1 cellular context compared by ENCODE assay signal in the genomic region with DNA sequence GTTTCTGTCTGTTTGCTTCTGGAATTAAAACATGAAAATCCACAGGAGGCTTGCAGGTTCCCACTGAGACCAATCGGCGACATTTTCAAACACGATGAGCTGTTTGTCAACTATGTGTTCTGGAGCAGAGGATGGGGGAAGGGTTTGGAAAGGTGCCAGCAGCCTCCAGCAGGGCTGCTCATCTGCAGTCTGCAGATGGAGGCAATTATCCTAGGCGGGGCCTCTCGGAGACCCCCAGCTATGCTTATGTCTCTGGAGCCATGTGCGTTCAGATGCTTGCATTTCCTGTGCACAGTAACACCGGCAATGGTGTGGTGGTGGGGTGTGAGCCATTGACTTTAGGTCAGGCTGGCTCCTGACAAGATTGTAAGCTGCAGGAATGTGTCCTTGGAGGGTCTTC.
TF ChIP-seq lines count a peak whose summit lies in the region.

No MANE protein-coding gene starts in this region.

TF ChIP-seq in SK-N-SH, 30 proteins besides CTCF, POLR2A, EP300 and RAD21 (continued from another document):
- TF ChIP-seq, protein P1, sequence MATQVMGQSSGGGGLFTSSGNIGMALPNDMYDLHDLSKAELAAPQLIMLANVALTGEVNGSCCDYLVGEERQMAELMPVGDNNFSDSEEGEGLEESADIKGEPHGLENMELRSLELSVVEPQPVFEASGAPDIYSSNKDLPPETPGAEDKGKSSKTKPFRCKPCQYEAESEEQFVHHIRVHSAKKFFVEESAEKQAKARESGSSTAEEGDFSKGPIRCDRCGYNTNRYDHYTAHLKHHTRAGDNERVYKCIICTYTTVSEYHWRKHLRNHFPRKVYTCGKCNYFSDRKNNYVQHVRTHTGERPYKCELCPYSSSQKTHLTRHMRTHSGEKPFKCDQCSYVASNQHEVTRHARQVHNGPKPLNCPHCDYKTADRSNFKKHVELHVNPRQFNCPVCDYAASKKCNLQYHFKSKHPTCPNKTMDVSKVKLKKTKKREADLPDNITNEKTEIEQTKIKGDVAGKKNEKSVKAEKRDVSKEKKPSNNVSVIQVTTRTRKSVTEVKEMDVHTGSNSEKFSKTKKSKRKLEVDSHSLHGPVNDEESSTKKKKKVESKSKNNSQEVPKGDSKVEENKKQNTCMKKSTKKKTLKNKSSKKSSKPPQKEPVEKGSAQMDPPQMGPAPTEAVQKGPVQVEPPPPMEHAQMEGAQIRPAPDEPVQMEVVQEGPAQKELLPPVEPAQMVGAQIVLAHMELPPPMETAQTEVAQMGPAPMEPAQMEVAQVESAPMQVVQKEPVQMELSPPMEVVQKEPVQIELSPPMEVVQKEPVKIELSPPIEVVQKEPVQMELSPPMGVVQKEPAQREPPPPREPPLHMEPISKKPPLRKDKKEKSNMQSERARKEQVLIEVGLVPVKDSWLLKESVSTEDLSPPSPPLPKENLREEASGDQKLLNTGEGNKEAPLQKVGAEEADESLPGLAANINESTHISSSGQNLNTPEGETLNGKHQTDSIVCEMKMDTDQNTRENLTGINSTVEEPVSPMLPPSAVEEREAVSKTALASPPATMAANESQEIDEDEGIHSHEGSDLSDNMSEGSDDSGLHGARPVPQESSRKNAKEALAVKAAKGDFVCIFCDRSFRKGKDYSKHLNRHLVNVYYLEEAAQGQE (IDR thresholded peaks at IDR 0.05; ENCODE audit: low read depth, low read length): no peak
- TF ChIP-seq TAF1 (IDR thresholded peaks at IDR 0.05; ENCODE audit: borderline replicate concordance, low read depth, low read length) (no peak), TEAD4 (IDR thresholded peaks at IDR 0.05; ENCODE audit: borderline replicate concordance, insufficient read depth) (no peak), TCF12 (IDR thresholded peaks at IDR 0.05) (peak; percentile 50; the same call in 1 of the 2 replicates), SMC3 (IDR thresholded peaks at IDR 0.05; ENCODE audit: low read depth, low read length) (no peak), ELF1 (IDR thresholded peaks at IDR 0.05) (no peak), MXI1 (IDR thresholded peaks at IDR 0.05; ENCODE audit: low read depth, low read length) (peak; percentile 68; the same call in 1 of the 2 replicates)
- TF ChIP-seq, protein P2, sequence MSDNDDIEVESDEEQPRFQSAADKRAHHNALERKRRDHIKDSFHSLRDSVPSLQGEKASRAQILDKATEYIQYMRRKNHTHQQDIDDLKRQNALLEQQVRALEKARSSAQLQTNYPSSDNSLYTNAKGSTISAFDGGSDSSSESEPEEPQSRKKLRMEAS (IDR thresholded peaks at IDR 0.05; ENCODE audit: low read depth): no peak
